ENCODE assay signal across 14 cellular contexts in the genomic region with DNA sequence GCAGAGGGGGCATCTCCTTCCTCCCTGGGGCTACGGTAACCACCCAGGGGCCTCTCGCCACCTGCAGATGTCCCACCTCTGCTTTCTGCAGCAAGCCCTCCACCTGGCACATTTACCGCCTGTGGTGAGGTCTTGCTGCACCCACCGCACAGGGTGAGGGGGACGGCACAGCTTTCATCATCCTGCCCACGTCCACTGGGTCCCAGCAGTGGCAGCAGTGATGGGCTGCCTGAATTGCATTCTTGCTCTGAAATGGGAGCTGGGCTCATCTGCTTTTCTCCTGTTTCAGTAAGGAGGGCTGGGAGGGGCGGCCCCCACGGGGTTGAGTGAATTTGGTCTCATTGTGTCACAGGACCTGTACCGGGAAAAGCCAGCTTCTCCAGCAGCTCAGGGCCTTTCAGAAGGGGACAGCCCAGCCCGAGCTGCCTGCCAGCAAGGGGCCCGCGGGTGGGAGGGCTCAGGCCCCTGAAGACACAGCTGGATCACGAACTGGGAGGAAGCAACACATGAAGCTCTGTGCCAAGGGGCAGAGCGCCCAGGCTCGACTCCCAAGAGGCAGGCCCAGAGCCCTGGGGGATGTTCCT. TPM values are rescaled to one million over a fixed set of nuclear protein-coding genes. Genes with fewer than 3 reads are reported as not detected.
A peak's percentile ranks its signal among the peaks of the same experiment; 100 is the strongest.
DNase-seq lines count a peak whose midpoint lies in the region; ATAC-seq and TF ChIP-seq lines count a peak whose summit lies in the region.
"Had no signal": no experiment of that assay in that cellular context is flagged by ENCODE, and none has a peak within 500 bp of the region (broad histone marks: within the 10 kb centered on the region; RNA-seq: fewer than 3 reads in every experiment).

No MANE protein-coding gene starts in this region.

- no peaks in the 10 kb centered on the region for H3K9me3 ChIP-seq in BLaER1
- no peaks in the 10 kb centered on the region for H3K9me3 ChIP-seq in neural progenitor cell (ENCODE audit: low read depth)

- H3K4me1 Mint-ChIP-seq in central memory CD8-positive, alpha-beta T cell: peaks cover 21% of the 10 kb centered on the region
- H3K4me1 Mint-ChIP-seq in neural progenitor cell: peaks cover 5% of the 10 kb centered on the region

- H3K4me2 ChIP-seq in BLaER1 (peak overlapping the region; percentile 86), neural progenitor cell (peak overlapping the region; percentile 8)

- TF ChIP-seq CTCF in neural progenitor cell (IDR thresholded peaks at IDR 0.05): no peak

- H3K4me3 Mint-ChIP-seq in central memory CD8-positive, alpha-beta T cell: no peak overlapping the region
- no peak overlapping the region for H3K4me3 Mint-ChIP-seq in neural progenitor cell

- H3K4me1 ChIP-seq in BLaER1: peaks cover 62% of the 10 kb centered on the region
- peaks cover 20% of the 10 kb centered on the region for H3K4me1 ChIP-seq in neural progenitor cell

- DNase-seq in NCI-H1092 (lab: John Stamatoyannopoulos, UW) (peak; percentile 1), neural progenitor cell (ENCODE audit: low spot score) (peak; percentile 47), kidney tubule cell (ENCODE audit: low spot score) (no peak), left lobe of liver (ENCODE audit: low spot score) (no peak), retina (no peak)
- no peak for DNase-seq in central memory CD8-positive, alpha-beta T cell (ENCODE audit: low spot score in 2 of 2)
- DNase-seq in stimulated activated CD4-positive, alpha-beta T cell treated with anti-CD3 and anti-CD28 coated beads, Interleukin-2, amount 100 ng/mL, for 48 hours: no peak
- DNase-seq: AML-193; effector CD4-positive, alpha-beta T cell; left colon had no signal

- H3K9me3 Mint-ChIP-seq in central memory CD8-positive, alpha-beta T cell: no peaks in the 10 kb centered on the region
- H3K9me3 Mint-ChIP-seq in neural progenitor cell: no peaks in the 10 kb centered on the region

- peak overlapping the region; percentile 22; the same call in 1 of the 2 replicates for H3K4me3 ChIP-seq in BLaER1
- H3K4me3 ChIP-seq in neural progenitor cell: no peak overlapping the region
- H3K4me3 ChIP-seq: SK-N-MC had no signal

- H3K9ac ChIP-seq in BLaER1 (peak overlapping the region; percentile 49), neural progenitor cell (peak overlapping the region; percentile 8)

- peaks cover 30% of the 10 kb centered on the region for H3F3A ChIP-seq in neural progenitor cell (ENCODE audit: low read depth)

- H3K27me3 Mint-ChIP-seq in central memory CD8-positive, alpha-beta T cell: no peaks in the 10 kb centered on the region
- peaks cover 8% of the 10 kb centered on the region for H3K27me3 Mint-ChIP-seq in neural progenitor cell (ENCODE audit: insufficient read depth, low read depth)

- no peaks in the 10 kb centered on the region for H3K79me2 ChIP-seq in neural progenitor cell (ENCODE audit: low read depth)

- H3K36me3 ChIP-seq in BLaER1 (peaks cover 24% of the 10 kb centered on the region), neural progenitor cell (no peaks in the 10 kb centered on the region)

- peaks cover 11% of the 10 kb centered on the region for H3K36me3 Mint-ChIP-seq in central memory CD8-positive, alpha-beta T cell (ENCODE audit: insufficient read depth)
- H3K36me3 Mint-ChIP-seq in neural progenitor cell: no peaks in the 10 kb centered on the region

- H4K20me1 ChIP-seq in BLaER1 (peaks cover 23% of the 10 kb centered on the region; the same call in 1 of the 2 replicates), neural progenitor cell (ENCODE audit: low read depth) (no peaks in the 10 kb centered on the region)

- H3K27me3 ChIP-seq in BLaER1: no peaks in the 10 kb centered on the region
- no peaks in the 10 kb centered on the region for H3K27me3 ChIP-seq in neural progenitor cell

- no peak overlapping the region for H2AFZ ChIP-seq in neural progenitor cell (replicated peaks)

- H3K27ac ChIP-seq in BLaER1: peak overlapping the region; percentile 60
- H3K27ac ChIP-seq in neural progenitor cell: peak overlapping the region; percentile 77
- H3K27ac ChIP-seq: SK-N-MC, VCaP had no signal

- H3K27ac Mint-ChIP-seq in central memory CD8-positive, alpha-beta T cell (ENCODE audit: low read depth): peak overlapping the region; percentile 90
- H3K27ac Mint-ChIP-seq in neural progenitor cell: no peak overlapping the region

- ATAC-seq in central memory CD8-positive, alpha-beta T cell (replicated peaks; ENCODE audit: extremely low read depth, poor library complexity, severe bottlenecking): no peak
- ATAC-seq in left lobe of liver: no peak
- ATAC-seq: left colon had no signal

RNA-seq across cellular contexts. Expression of gene DNAAF8, which starts 12.7 kb away (rescaled TPM):
- not detected in 2 replicates for total RNA-seq in neural progenitor cell (ENCODE audit: low replicate concordance)
- 0.45 TPM for total RNA-seq in left lobe of liver

RNA-seq across cellular contexts. Expression of gene ANKS3, which starts 13.0 kb away (rescaled TPM):
- 20.6 and 32.7 TPM in 2 replicates for total RNA-seq in neural progenitor cell (ENCODE audit: low replicate concordance)
- total RNA-seq in left lobe of liver: 10.6 TPM

RNA-seq across cellular contexts. Expression of gene ZNF500, which starts 19.9 kb away (rescaled TPM):
- total RNA-seq in neural progenitor cell (ENCODE audit: low replicate concordance) (4.2 and 17.9 TPM in 2 replicates), left lobe of liver (9.5 TPM)

RNA-seq across cellular contexts. Expression of gene SEPTIN12, which starts 41.1 kb away (rescaled TPM):
- total RNA-seq in neural progenitor cell (ENCODE audit: low replicate concordance) (not detected in 2 replicates), left lobe of liver (not detected)
- total RNA-seq: aorta had no signal

RNA-seq across cellular contexts. Expression of gene SMIM22, which starts 48.1 kb away (rescaled TPM):
- total RNA-seq in neural progenitor cell (ENCODE audit: low replicate concordance) (not detected in 2 replicates), left lobe of liver (0.60 TPM)
- total RNA-seq: aorta had no signal

Comparison
In these comparisons a context has a peak if more than half of its experiments do, and no peak if none do; other contexts are left out.
1. DNase-seq: peak in NCI-H1092 (single experiment) and neural progenitor cell (single experiment); none in central memory CD8-positive, alpha-beta T cell (0 of 2), kidney tubule cell (single experiment), stimulated activated CD4-positive, alpha-beta T cell treated with anti-CD3 and anti-CD28 coated beads, Interleukin-2, amount 100 ng/mL, for 48 hours (0 of 2), left lobe of liver (single experiment) and retina (single experiment).